In genomic region chr1:178530037-178530402, GRCh38 we compare ENCODE assay signal across 12 cellular contexts. TPM values are rescaled to one million over a fixed set of nuclear protein-coding genes. Genes with fewer than 3 reads are reported as not detected.
DNase-seq lines count a peak whose midpoint lies in the region; ATAC-seq, FAIRE-seq and TF ChIP-seq lines count a peak whose summit lies in the region.
"Had no signal": no experiment of that assay in that cellular context is flagged by ENCODE, and none has a peak within 500 bp of the region (broad histone marks: within the 10 kb centered on the region; RNA-seq: fewer than 3 reads in every experiment).

No MANE protein-coding gene starts in this region.

- TF ChIP-seq POLR2A in K562 (conservative IDR thresholded peaks at IDR 0.05): no peak
- no peak for TF ChIP-seq POLR2A in right lobe of liver (IDR thresholded peaks at IDR 0.05)
- no peak for TF ChIP-seq POLR2A in lower leg skin (IDR thresholded peaks at IDR 0.05)

- no peak overlapping the region for H2AFZ ChIP-seq in K562 (ENCODE audit: low read depth, low read length)

- H3K27ac ChIP-seq in K562 (ENCODE audit: extremely low read depth, low read depth, low read length) (no peak overlapping the region), right lobe of liver (peak overlapping the region in 1 of 3 donors; percentile 15)

- H3K36me3 ChIP-seq in K562 (ENCODE audit: control insufficient read depth, insufficient read depth, low read length): no peaks in the 10 kb centered on the region
- no peaks in the 10 kb centered on the region for H3K36me3 ChIP-seq in right lobe of liver

- intact Hi-C loops in CD14-positive monocyte (cut with micrococcal nuclease): loop anchor here in 1 of 2 donors (5.0 to 10.0 kb wide), 2 partner anchors 472 to 845 kb away; no protein-coding TSS in a partner anchor
- intact Hi-C loops in K562 (cut with micrococcal nuclease): no loop called here
- intact Hi-C loops in right lobe of liver (cut with DNase I): no loop called here
- intact Hi-C loops in lower leg skin (cut with DNase I; ENCODE audit: low total_unique reads): loop anchor here (10.0 kb wide), 1 partner anchor 835 kb away; the partner anchor contains the start of gene AXDND1

- no TSS peak for BruUV-seq in K562 (replicated peaks; lab: Mats Ljungman, UMichigan)

- H3K27me3 ChIP-seq in K562 (ENCODE audit: control insufficient read depth in 2 of 2, insufficient read depth in 2 of 2, low read length in 2 of 2): peaks cover 0 to 26% of the 10 kb centered on the region in 2 experiments; a peak in 1 of 5 replicates
- H3K27me3 ChIP-seq in right lobe of liver: no peaks in the 10 kb centered on the region

- no peak for TF ChIP-seq RAD21 in K562 (CRISPR knock-in tag; conservative IDR thresholded peaks at IDR 0.05 in 1 of 2, IDR thresholded peaks at IDR 0.05 in 1 of 2)

- POLR2A ChIA-PET in K562 (lab: Yijun Ruan, JAX): interaction anchor here (0.6 kb wide), 2 partner anchors 181 to 366 kb away, joined by 3 read pairs; no protein-coding TSS in a partner anchor

- no peaks in the 10 kb centered on the region for H3K9me1 ChIP-seq in K562 (ENCODE audit: control insufficient read depth, insufficient read depth, low read length)

- ATAC-seq in K562 (no peak), right lobe of liver (peak in 1 of 4 donors; percentile 60), HG03378 (IDR thresholded peaks at IDR 0.05; ENCODE audit: unreplicated experiment) (no peak), GM21390 (IDR thresholded peaks at IDR 0.05; ENCODE audit: unreplicated experiment) (no peak), GM21619 (IDR thresholded peaks at IDR 0.05; ENCODE audit: unreplicated experiment) (no peak)
- ATAC-seq: CD8-positive, alpha-beta T cell had no signal

- peaks cover 0 to 3% (median 0%) of the 10 kb centered on the region in 7 donors for H3K9me3 Mint-ChIP-seq in CD14-positive monocyte
- H3K9me3 Mint-ChIP-seq: CD8-positive, alpha-beta T cell; naive B cell had no signal

- DNase-seq in CD14-positive monocyte (ENCODE audit: low spot score) (peak; percentile 33), HTR-8/SVneo (ENCODE audit: insufficient read length, low spot score) (peak; percentile 95), K562 (ENCODE audit: extremely low read depth in 1 of 4, low spot score in 3 of 4) (no peak), right lobe of liver (peak in 2 of 3 donors; percentile 41 to 68), lower leg skin (ENCODE audit: low spot score in 2 of 2) (no peak)
- DNase-seq: CD8-positive, alpha-beta T cell; naive B cell; NCI-H1436 had no signal

- no peaks in the 10 kb centered on the region for H3K36me3 Mint-ChIP-seq in CD14-positive monocyte
- H3K36me3 Mint-ChIP-seq: CD8-positive, alpha-beta T cell; naive B cell had no signal

- H3K4me3 ChIP-seq in K562 (no peak overlapping the region), right lobe of liver (no peak overlapping the region), lower leg skin (ENCODE audit: low read depth, poor library complexity, severe bottlenecking) (no peak overlapping the region)

- H3K9ac ChIP-seq in K562 (ENCODE audit: insufficient read depth in 1 of 2, low read depth in 2 of 2, low read length in 2 of 2): no peak overlapping the region

- H3K27ac Mint-ChIP-seq in CD14-positive monocyte: no peak overlapping the region
- H3K27ac Mint-ChIP-seq: CD8-positive, alpha-beta T cell had no signal

- H3K79me2 ChIP-seq in K562 (ENCODE audit: control insufficient read depth, insufficient read depth, low read length): no peaks in the 10 kb centered on the region

- 0% methylated on average over 2 of the region's 2 CpGs for WGBS in K562 (ENCODE audit: insufficient coverage, low coverage, missing lambda C conversion rate)
- WGBS in right lobe of liver (ENCODE audit: insufficient coverage, low coverage, low lambda C conversion rate, missing lambda C conversion rate): no CpG with 5 or more reads among the region's 2 CpGs
- 84 to 89% methylated on average over 2 of the region's 2 CpGs for WGBS in lower leg skin, 2 donors

- H3K27me3 Mint-ChIP-seq in CD14-positive monocyte (ENCODE audit: low read depth in 3 of 3): peaks cover 0 to 2% (median 2%) of the 10 kb centered on the region in 3 donors

- 0 out of 2 replicates have a peak, but pooled peaks cover 3% of the 10 kb centered on the region for H4K20me1 ChIP-seq in K562 (replicated peaks; ENCODE audit: control insufficient read depth, insufficient read depth, low read length)

- TF ChIP-seq EP300 in K562 (IDR thresholded peaks at IDR 0.05; ENCODE audit: low read length): no peak

- H3K9me3 ChIP-seq in K562 (replicated peaks; ENCODE audit: control insufficient read depth, insufficient read depth, low read depth, low read length) (no peaks in the 10 kb centered on the region), right lobe of liver (no peaks in the 10 kb centered on the region)

- no peak overlapping the region for H3K4me2 ChIP-seq in K562 (ENCODE audit: insufficient read depth, low read length)

- CTCF ChIA-PET in K562 (lab: Yijun Ruan, JAX; ENCODE audit: low intra/inter-chr PET ratio): no interaction called here

- no peak overlapping the region for H3K4me3 Mint-ChIP-seq in CD14-positive monocyte
- H3K4me3 Mint-ChIP-seq: CD8-positive, alpha-beta T cell; naive B cell had no signal

- H3K4me1 ChIP-seq in K562 (replicated peaks in 1 of 2; ENCODE audit: control insufficient read depth in 2 of 2, insufficient read depth in 2 of 2, low read length in 2 of 2): no peaks in the 10 kb centered on the region
- peaks cover 0 to 13% (median 2%) of the 10 kb centered on the region in 4 donors for H3K4me1 ChIP-seq in right lobe of liver

- TF ChIP-seq CTCF in CD14-positive monocyte (IDR thresholded peaks at IDR 0.05) (no peak), K562 (IDR thresholded peaks at IDR 0.05 in 2 of 3, conservative IDR thresholded peaks at IDR 0.05 in 1 of 3; ENCODE audit: insufficient read depth in 2 of 3, low read depth in 1 of 3, low read length in 3 of 3) (no peak), right lobe of liver (IDR thresholded peaks at IDR 0.05) (no peak), lower leg skin (IDR thresholded peaks at IDR 0.05) (no peak)

- peak; percentile 89 for FAIRE-seq in HTR-8/SVneo (lab: Jason Lieb, UNC)
- no peak for FAIRE-seq in K562 (lab: Jason Lieb, UNC)

- in situ Hi-C loops in K562 (cut with MboI): loop anchor here (5.0 to 25.0 kb wide), 3 partner anchors 232 to 832 kb away; partner anchors contain the start of gene AXDND1

- H3K4me1 Mint-ChIP-seq in CD14-positive monocyte: peaks cover 8% of the 10 kb centered on the region

TF ChIP-seq in K562, 482 proteins besides CTCF, POLR2A, EP300 and RAD21:
- no peak for TF ChIP-seq FOXJ3 (CRISPR knock-in tag; IDR thresholded peaks at IDR 0.05)
- TF ChIP-seq CBFA2T2 (conservative IDR thresholded peaks at IDR 0.05): no peak
- TF ChIP-seq NR3C1 (CRISPR knock-in tag; IDR thresholded peaks at IDR 0.05): no peak
- TF ChIP-seq FOSL1 (tag; conservative IDR thresholded peaks at IDR 0.05): 0 out of 2 replicates have a peak, but pooled peaks have one; percentile 33
- TF ChIP-seq HNRNPLL (IDR thresholded peaks at IDR 0.05; ENCODE audit: low read depth, low read length, poor library complexity, severe bottlenecking): no peak
- TF ChIP-seq ETV5 (CRISPR knock-in tag; IDR thresholded peaks at IDR 0.05; ENCODE audit: low read depth): no peak
- TF ChIP-seq SRF (CRISPR knock-in tag; IDR thresholded peaks at IDR 0.05): no peak

RNA-seq across cellular contexts. Expression of gene TEX35, which starts 17.1 kb away (rescaled TPM):
- polyA plus RNA-seq in CD14-positive monocyte (not detected), K562 (2011; rRNA removed) (not detected in 2 replicates), K562 (2014; fragmentation: Illumina TruSeq; extraction: Trizol) (not detected in 2 replicates), K562 (2014; fragmentation: Nextera tagmentation; extraction: Ambion mirVana) (not detected), K562 (2014; rRNA removed) (not detected in 2 replicates)
- total RNA-seq in K562 (2011; cell fraction: chromatin; rRNA removed; ENCODE audit: low replicate concordance): not detected in 2 replicates
- not detected in 2 replicates for total RNA-seq in K562 (2011; cell fraction: nucleolus; rRNA removed)
- total RNA-seq in K562 (2011; cell fraction: nucleoplasm; rRNA removed): not detected in 2 replicates
- total RNA-seq in K562 (2014; rRNA removed) (not detected in 2 replicates), K562 (2014; rRNA removed; fragmentation: Illumina TruSeq; extraction: Trizol) (not detected in 2 replicates), K562 (2015; rRNA removed; fragmentation: Illumina TruSeq; extraction: Trizol) (not detected in 2 replicates), K562 (2021) (not detected in 2 replicates), right lobe of liver (not detected), lower leg skin (1 to 10 TPM in 1 of 4 donors, not detected in 3; 1.4 TPM)
- polyA plus RNA-seq in K562 (2011; cell fraction: cytosol; rRNA removed): not detected in 2 replicates
- polyA plus RNA-seq in K562 (2011; cell fraction: nucleus; rRNA removed): not detected in 2 replicates
- not detected in 2 replicates for polyA plus RNA-seq in K562 (2012)
- not detected in 2 replicates for polyA minus RNA-seq in K562 (2011; rRNA and poly(A)+ RNA removed)
- not detected in 2 replicates for polyA minus RNA-seq in K562 (2011; cell fraction: cytosol; rRNA and poly(A)+ RNA removed)
- not detected in 2 replicates for polyA minus RNA-seq in K562 (2011; cell fraction: nucleus; rRNA and poly(A)+ RNA removed)
- total RNA-seq: CD8-positive, alpha-beta T cell; SK-MEL-5 had no signal

RNA-seq across cellular contexts. Expression of gene CLEC20A, which starts 33.3 kb away (rescaled TPM):
- polyA plus RNA-seq in CD14-positive monocyte (not detected), K562 (2011; rRNA removed) (not detected in 2 replicates), K562 (2014; fragmentation: Illumina TruSeq; extraction: Trizol) (not detected in 2 replicates), K562 (2014; fragmentation: Nextera tagmentation; extraction: Ambion mirVana) (not detected), K562 (2014; rRNA removed) (not detected in 2 replicates)
- not detected in 2 replicates for total RNA-seq in K562 (2011; cell fraction: chromatin; rRNA removed; ENCODE audit: low replicate concordance)
- not detected in 2 replicates for total RNA-seq in K562 (2011; cell fraction: nucleolus; rRNA removed)
- not detected in 2 replicates for total RNA-seq in K562 (2011; cell fraction: nucleoplasm; rRNA removed)
- total RNA-seq in K562 (2014; rRNA removed) (not detected in 2 replicates), K562 (2014; rRNA removed; fragmentation: Illumina TruSeq; extraction: Trizol) (not detected in 2 replicates), K562 (2015; rRNA removed; fragmentation: Illumina TruSeq; extraction: Trizol) (not detected in 2 replicates), K562 (2021) (not detected in 2 replicates), right lobe of liver (not detected), lower leg skin (not detected)
- polyA plus RNA-seq in K562 (2011; cell fraction: cytosol; rRNA removed): not detected in 2 replicates
- polyA plus RNA-seq in K562 (2011; cell fraction: nucleus; rRNA removed): not detected in 2 replicates
- polyA plus RNA-seq in K562 (2012): not detected in 2 replicates
- polyA minus RNA-seq in K562 (2011; rRNA and poly(A)+ RNA removed): not detected in 2 replicates
- polyA minus RNA-seq in K562 (2011; cell fraction: cytosol; rRNA and poly(A)+ RNA removed): not detected in 2 replicates
- not detected in 2 replicates for polyA minus RNA-seq in K562 (2011; cell fraction: nucleus; rRNA and poly(A)+ RNA removed)
- total RNA-seq: CD8-positive, alpha-beta T cell; SK-MEL-5 had no signal

Comparison
In these comparisons a context has a peak if more than half of its experiments do, and no peak if none do; other contexts are left out.
1. DNase-seq: peak in CD14-positive monocyte (single experiment), HTR-8/SVneo (single experiment) and right lobe of liver (2 of 3); none in K562 (0 of 4) and lower leg skin (0 of 2).